Comparison of ENCODE assay signal across 19 cellular contexts in the genomic region with DNA sequence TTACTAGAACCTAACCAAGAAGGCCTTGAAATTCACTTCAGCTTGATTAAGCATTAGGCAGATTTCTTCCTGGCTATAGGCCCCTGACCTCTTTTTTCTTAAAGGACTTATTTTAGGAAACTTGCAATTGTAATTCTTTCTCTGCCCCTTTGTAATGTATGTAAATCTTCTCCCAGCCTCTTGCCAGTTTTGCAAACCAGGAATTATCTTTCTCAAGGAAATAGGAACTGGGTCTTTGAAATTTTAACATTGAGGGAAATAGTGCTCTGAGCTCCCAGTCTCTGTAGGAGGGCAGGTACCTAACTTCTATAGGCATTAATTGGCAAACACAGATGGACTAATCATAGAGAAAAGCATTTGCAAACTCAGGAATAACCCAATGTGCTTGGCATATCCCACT.
"Had no signal": no experiment of that assay in that cellular context is flagged by ENCODE, and none has a peak within 500 bp of the region (broad histone marks: within the 10 kb centered on the region; RNA-seq: fewer than 3 reads in every experiment).

No MANE protein-coding gene starts in this region.

- FAIRE-seq: frontal cortex, urothelium cell line had no signal

- H3K36me3 ChIP-seq: left lung, sigmoid colon, thoracic aorta, tibial nerve, upper lobe of left lung had no signal

- H3K27ac ChIP-seq: left lung, psoas muscle, sigmoid colon, thoracic aorta, tibial nerve, upper lobe of left lung had no signal

- H3K4me3 ChIP-seq: left lung, psoas muscle, sigmoid colon, thoracic aorta, tibial nerve, upper lobe of left lung had no signal

- DNase-seq: cerebellar nuclear complex; cortex of kidney; head of caudate nucleus; left cardiac atrium; left lung; mesenchymal stem cell; midbrain; naive thymus-derived CD4-positive, alpha-beta T cell; nucleus accumbens; posterior cingulate gyrus; psoas muscle; right cardiac atrium; sigmoid colon; stimulated activated naive B cell treated with anti-CD40 and anti-IgM and Interleukin-4, amounts not matched to agents 10 μg/mL and 1 μg/mL and 100 μg/mL, for 72 hours; upper lobe of left lung had no signal

- H3K27me3 ChIP-seq: left lung, sigmoid colon, tibial nerve, upper lobe of left lung had no signal

- H3K9me3 ChIP-seq: left lung, psoas muscle, sigmoid colon, thoracic aorta, tibial nerve, upper lobe of left lung had no signal

- H3K4me1 ChIP-seq: left lung, psoas muscle, sigmoid colon, tibial nerve, upper lobe of left lung had no signal
